ENCODE assay signal across 8 cellular contexts in the genomic region with DNA sequence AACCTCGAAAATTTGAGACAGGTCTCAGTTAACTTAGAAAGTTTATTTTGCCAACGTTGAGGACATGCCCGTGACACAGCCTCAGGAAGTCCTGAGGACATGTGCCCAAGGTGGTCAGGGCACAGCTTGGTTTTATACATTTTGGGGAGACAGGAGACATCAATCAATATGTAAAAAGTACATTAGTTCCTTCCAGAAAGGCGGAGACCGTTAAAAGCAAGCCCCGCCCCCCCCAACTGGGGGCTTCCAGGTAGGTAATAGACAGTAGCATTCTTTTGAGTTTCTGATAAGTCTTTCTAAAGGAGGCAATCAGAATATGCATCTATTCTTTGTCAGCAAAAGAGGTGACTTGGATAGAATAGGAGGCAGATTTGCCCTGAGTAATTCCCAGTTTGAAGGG. TPM values are rescaled to one million over a fixed set of nuclear protein-coding genes. Genes with fewer than 3 reads are reported as not detected.
DNase-seq lines count a peak whose midpoint lies in the region; ATAC-seq and TF ChIP-seq lines count a peak whose summit lies in the region.

No MANE protein-coding gene starts in this region.

- no peak for TF ChIP-seq POLR2A in right lobe of liver (IDR thresholded peaks at IDR 0.05)

- peaks cover 4% of the 10 kb centered on the region for H3K4me1 Mint-ChIP-seq in type B pancreatic cell (ENCODE audit: unreplicated experiment)

- peak overlapping the region; percentile 77 to 93 (median 87) for H3K27ac ChIP-seq in right lobe of liver

- no peaks in the 10 kb centered on the region for H3K9me3 Mint-ChIP-seq in type B pancreatic cell

- H3K4me1 ChIP-seq in right lobe of liver, result peaks cover 0 to 18% (median 9%) of the 10 kb centered on the region in 4 donors

- H3K36me3 Mint-ChIP-seq in type B pancreatic cell, result peaks cover 9% of the 10 kb centered on the region

- no peaks in the 10 kb centered on the region for H3K27me3 ChIP-seq in right lobe of liver

- peak; percentile 19 for DNase-seq in activated T-cell treated with anti-CD3 and anti-CD28 coated beads, Interleukin-2, amount 50 U/mL, for 1 hour
- DNase-seq in activated T-cell treated with anti-CD3 and anti-CD28 coated beads for 4 hours, result no peak
- DNase-seq in astrocyte of the cerebellum (ENCODE audit: low read depth), result no peak
- DNase-seq in right lobe of liver, result no peak
- DNase-seq in type B pancreatic cell (ENCODE audit: extremely low spot score, unreplicated experiment), result no peak
- DNase-seq in NCI-H2029 treated with DMSO at 0.1 percent for 48 hours (lab: John Stamatoyannopoulos, UW), result no peak
- no peak for DNase-seq in NCI-H187 treated with DMSO at 0.1 percent for 48 hours (lab: John Stamatoyannopoulos, UW)

- intact Hi-C loops in right lobe of liver (cut with DNase I), result no loop called here

- H3K9me3 ChIP-seq in right lobe of liver, result no peaks in the 10 kb centered on the region

- H3K27ac Mint-ChIP-seq in type B pancreatic cell, result peak overlapping the region; percentile 76

- no peak for TF ChIP-seq CTCF in astrocyte of the cerebellum (IDR thresholded peaks at IDR 0.05; ENCODE audit: low read depth, low read length, missing control alignments)
- TF ChIP-seq CTCF in right lobe of liver (IDR thresholded peaks at IDR 0.05), result no peak
- TF ChIP-seq CTCF in type B pancreatic cell (conservative IDR thresholded peaks at IDR 0.05), result no peak

- no peaks in the 10 kb centered on the region for H3K27me3 Mint-ChIP-seq in type B pancreatic cell

- H3K36me3 ChIP-seq in right lobe of liver, result no peaks in the 10 kb centered on the region

- in situ Hi-C loops in astrocyte of the cerebellum (cut with HindIII; ENCODE audit: low sequenced_read_pairs), result no loop called here

- ATAC-seq in HG03342 (IDR thresholded peaks at IDR 0.05; ENCODE audit: unreplicated experiment) (peak; percentile 6), right lobe of liver (peak in 3 of 4 donors; percentile 1 to 2 (median 1))

- peak overlapping the region; percentile 96 for H3K4me3 Mint-ChIP-seq in type B pancreatic cell

- 4% methylated on average over 6 of the region's 6 CpGs for WGBS in right lobe of liver (ENCODE audit: insufficient coverage, low coverage, low lambda C conversion rate, missing lambda C conversion rate)

- H3K4me3 ChIP-seq in astrocyte of the cerebellum (ENCODE audit: low read depth, low read length) (peak overlapping the region; percentile 82), right lobe of liver (peak overlapping the region; percentile 56 to 73 (median 56))

RNA-seq across cellular contexts. Expression of gene MOCS2, which starts 0.6 kb away (rescaled TPM):
- 10 to 100 TPM; 34.8 to 65.0 (median 44.6) TPM for total RNA-seq in right lobe of liver
- total RNA-seq in type B pancreatic cell (ENCODE audit: low replicate concordance), result 17.3 and 22.5 TPM in 2 replicates
